In the genomic region with DNA sequence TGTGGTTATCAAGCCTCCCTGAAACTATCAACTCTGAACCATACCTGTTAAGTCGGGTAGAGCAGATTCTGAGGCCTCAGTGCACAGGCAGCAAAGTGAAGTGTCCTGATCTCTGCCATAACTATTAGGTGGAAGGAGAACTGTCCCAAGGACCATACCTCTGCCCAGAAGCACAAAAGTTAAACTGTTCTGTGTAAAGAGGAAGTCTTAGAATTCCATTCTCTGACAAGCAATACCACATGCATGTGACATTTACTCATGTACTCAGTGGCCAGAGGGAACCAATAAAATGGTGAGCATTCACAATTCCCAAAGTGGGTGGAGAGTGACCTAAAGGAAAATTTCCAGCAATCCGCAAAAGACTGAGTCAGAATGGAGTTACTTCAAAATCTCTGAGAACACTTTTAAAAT, we compare ENCODE assay signal across 8 cellular contexts.
DNase-seq lines count a peak whose midpoint lies in the region; ATAC-seq, FAIRE-seq and TF ChIP-seq lines count a peak whose summit lies in the region.

No MANE protein-coding gene starts in this region.

- H3K4me1 ChIP-seq in ascending aorta (peaks cover 2 to 7% of the 10 kb centered on the region in 2 donors), HepG2 (ENCODE audit: insufficient read depth, low read length) (peaks cover 14% of the 10 kb centered on the region), uterus (no peaks in the 10 kb centered on the region)

- CTCF ChIA-PET in HepG2 (lab: Yijun Ruan, JAX; ENCODE audit: low intra/inter-chr PET ratio, low total read pairs) = no interaction called here

- TF ChIP-seq RAD21 in HepG2 (CRISPR knock-in tag; IDR thresholded peaks at IDR 0.05) = no peak

- no peak for TF ChIP-seq CTCF in ascending aorta (IDR thresholded peaks at IDR 0.05)
- no peak for TF ChIP-seq CTCF in HepG2 (CRISPR knock-in tag; IDR thresholded peaks at IDR 0.05)
- no peak for TF ChIP-seq CTCF in uterus (IDR thresholded peaks at IDR 0.05)

- peak overlapping the region; percentile 22 to 52 for H3K4me3 ChIP-seq in ascending aorta
- no peak overlapping the region for H3K4me3 ChIP-seq in HepG2 (replicated peaks in 1 of 3; ENCODE audit: insufficient read depth in 1 of 3, low read depth in 2 of 3, low read length in 3 of 3)
- no peak overlapping the region for H3K4me3 ChIP-seq in uterus

- no peaks in the 10 kb centered on the region for H3K36me3 ChIP-seq in ascending aorta
- no peaks in the 10 kb centered on the region; a peak in 1 of 5 replicates for H3K36me3 ChIP-seq in HepG2 (replicated peaks in 1 of 2; ENCODE audit: control insufficient read depth in 1 of 2, insufficient read depth in 2 of 2, low read length in 2 of 2)
- no peaks in the 10 kb centered on the region for H3K36me3 ChIP-seq in uterus

- intact Hi-C loops in ascending aorta (cut with DNase I) (loop anchor here (5.0 kb wide), 1 partner anchor 34 kb away; no protein-coding TSS in a partner anchor), HepG2 (cut with micrococcal nuclease; ENCODE audit: unreplicated experiment) (no loop called here), uterus (cut with DNase I; ENCODE audit: low total_unique reads) (no loop called here)

- H3K9me3 ChIP-seq in ascending aorta = no peaks in the 10 kb centered on the region
- no peaks in the 10 kb centered on the region for H3K9me3 ChIP-seq in HepG2 (ENCODE audit: low read length)
- no peaks in the 10 kb centered on the region for H3K9me3 ChIP-seq in uterus

- TF ChIP-seq POLR2A in HepG2 (IDR thresholded peaks at IDR 0.05; ENCODE audit: insufficient read depth in 1 of 2, low read depth in 2 of 2, low read length in 2 of 2) (no peak), uterus (IDR thresholded peaks at IDR 0.05) (peak in 1 of 2 donors; percentile 48)

- no peak overlapping the region for H3K4me2 ChIP-seq in HepG2 (ENCODE audit: low read depth, low read length)

- in situ Hi-C loops in KBM-7 (cut with MboI; ENCODE audit: low pct_unique_long_range_greater_than_20kb, low sequenced_read_pairs) (no loop called here), HepG2 (cut with HindIII; ENCODE audit: extremely low pct_ligation_motif_present, low pct_unique_long_range_greater_than_20kb) (no loop called here)

- H3K27me3 ChIP-seq in ascending aorta (no peaks in the 10 kb centered on the region), HepG2 (ENCODE audit: control insufficient read depth in 1 of 2, insufficient read depth in 2 of 2, low read length in 2 of 2) (no peaks in the 10 kb centered on the region), uterus (no peaks in the 10 kb centered on the region)

- peak; percentile 52 for FAIRE-seq in HepG2 (lab: Jason Lieb, UNC)

- DNase-seq in AG08396 (ENCODE audit: low spot score) = peak; percentile 74
- DNase-seq in KBM-7 = peak; percentile 54
- DNase-seq in ascending aorta (ENCODE audit: low spot score in 2 of 2) = no peak
- DNase-seq in HepG2 (ENCODE audit: low spot score) = peak; percentile 33
- no peak for DNase-seq in uterus
- DNase-seq in effector CD4-positive, alpha-beta T cell = no peak
- DNase-seq in inferior parietal cortex (ENCODE audit: extremely low spot score) = no peak

- no TSS peak for BruUV-seq in HepG2 (replicated peaks; lab: Mats Ljungman, UMichigan)

- no peak overlapping the region for H2AFZ ChIP-seq in HepG2 (ENCODE audit: low read length)

- H3K79me2 ChIP-seq in HepG2 (ENCODE audit: insufficient read depth, low read length) = peaks cover 17% of the 10 kb centered on the region

- ATAC-seq in HepG2 (no peak), GM18858 (IDR thresholded peaks at IDR 0.05; ENCODE audit: unreplicated experiment) (no peak)

- no peak for TF ChIP-seq EP300 in HepG2 (IDR thresholded peaks at IDR 0.05; ENCODE audit: low read depth in 2 of 2, low read length in 2 of 2)
- TF ChIP-seq EP300 in HepG2 (CRISPR knock-in tag; IDR thresholded peaks at IDR 0.05; ENCODE audit: borderline replicate concordance) = no peak

- WGBS in HepG2 (ENCODE audit: low lambda C conversion rate) = 96% methylated on average over 2 of the region's 2 CpGs

- H3K9ac ChIP-seq in HepG2 (ENCODE audit: insufficient read depth, low read depth, low read length) = no peak overlapping the region

- H3K27ac ChIP-seq in ascending aorta = peak overlapping the region; percentile 56 to 77
- no peak overlapping the region for H3K27ac ChIP-seq in HepG2 (ENCODE audit: extremely low read length, insufficient read depth, low read length)
- H3K27ac ChIP-seq in uterus = peak overlapping the region; percentile 70 to 76

- POLR2A ChIA-PET in HepG2 (lab: Yijun Ruan, JAX) = no interaction called here

- no peaks in the 10 kb centered on the region for H4K20me1 ChIP-seq in HepG2 (ENCODE audit: insufficient read depth, low read length)

TF ChIP-seq in HepG2, 621 proteins besides CTCF, POLR2A, EP300 and RAD21:
- no peak for TF ChIP-seq SAFB2 (CRISPR knock-in tag; IDR thresholded peaks at IDR 0.05; ENCODE audit: borderline replicate concordance, low read depth)
TF ChIP-seq in HepG2: peak in this region for 0.

Comparison
In these comparisons a context has a peak if more than half of its experiments do, and no peak if none do; other contexts are left out.
1. DNase-seq: peak in AG08396 (single experiment), KBM-7 (single experiment) and HepG2 (single experiment); none in ascending aorta (0 of 2), uterus (0 of 2), effector CD4-positive, alpha-beta T cell (single experiment) and inferior parietal cortex (single experiment).
2. H3K4me3 ChIP-seq: peak in ascending aorta (2 of 2); none in HepG2 (0 of 3) and uterus (0 of 2).